In genomic region chr2:9281145-9281544, GRCh38 we compare ENCODE assay signal across 23 cellular contexts.
DNase-seq lines count a peak whose midpoint lies in the region; ATAC-seq and TF ChIP-seq lines count a peak whose summit lies in the region.
"Had no signal": no experiment of that assay in that cellular context is flagged by ENCODE, and none has a peak within 500 bp of the region (broad histone marks: within the 10 kb centered on the region; RNA-seq: fewer than 3 reads in every experiment).

No MANE protein-coding gene starts in this region.

- H3F3A ChIP-seq in GM23338 (replicated peaks; ENCODE audit: low read depth) = no peaks in the 10 kb centered on the region

- H3K27ac Mint-ChIP-seq in GM23338 (peak overlapping the region; percentile 24), WTC11 (peak overlapping the region; percentile 61), osteocyte (ENCODE audit: unreplicated experiment) (peak overlapping the region; percentile 23)
- H3K27ac Mint-ChIP-seq: CD8-positive, alpha-beta T cell had no signal

- peaks cover 68% of the 10 kb centered on the region for H4K20me1 ChIP-seq in BLaER1
- peaks cover 5% of the 10 kb centered on the region for H4K20me1 ChIP-seq in GM23338 (replicated peaks; ENCODE audit: insufficient read depth)

- H3K9me2 ChIP-seq in GM23338 (ENCODE audit: insufficient read depth) = no peaks in the 10 kb centered on the region

- H3K4me3 Mint-ChIP-seq in GM23338 = no peak overlapping the region
- H3K4me3 Mint-ChIP-seq in WTC11 = no peak overlapping the region
- no peak overlapping the region for H3K4me3 Mint-ChIP-seq in osteocyte (ENCODE audit: unreplicated experiment)
- H3K4me3 Mint-ChIP-seq: CD8-positive, alpha-beta T cell had no signal

- intact Hi-C loops in aorta (cut with DNase I) = no loop called here

- H3K9ac ChIP-seq in BLaER1 = peak overlapping the region; percentile 15; the same call in 1 of the 2 replicates

- H3K4me1 ChIP-seq in BLaER1 = peaks cover 79% of the 10 kb centered on the region
- peaks cover under 1% of the 10 kb centered on the region; the same call in 1 of the 2 replicates for H3K4me1 ChIP-seq in GM23338 (ENCODE audit: insufficient read depth)
- H3K4me1 ChIP-seq in aorta (ENCODE audit: control insufficient read depth in 1 of 2, insufficient read depth in 2 of 2, low read length in 2 of 2) = peaks cover 0 to 8% of the 10 kb centered on the region in 2 donors
- H3K4me1 ChIP-seq: Caco-2 had no signal

- DNase-seq in GM23338 (ENCODE audit: low spot score) (no peak), WTC11 (ENCODE audit: low spot score) (no peak), osteocyte (ENCODE audit: extremely low spot score, unreplicated experiment) (no peak), aorta (no peak)
- DNase-seq: AML-193; Caco-2; CD8-positive, alpha-beta T cell; HCEC 1CT; NCI-H1048; NCI-H1694 treated with DMSO at 0.1 percent for 48 hours; NCI-H2081 treated with DMSO at 0.1 percent for 48 hours; NCI-H446; NCI-H524 treated with DMSO at 0.1 percent for 48 hours; NCI-H82; Peyer's patch; SIG-M5 had no signal

- POLR2A ChIA-PET in WTC11 (lab: Charles Lee) = no interaction called here

- CTCF ChIA-PET in WTC11 (lab: Charles Lee) = interaction anchor here (1.3 kb wide), 1 partner anchor 141 kb away, joined by 4 read pairs; no protein-coding TSS in a partner anchor

- H3K36me3 ChIP-seq in BLaER1 (peaks cover 56% of the 10 kb centered on the region), GM23338 (ENCODE audit: insufficient read depth) (no peaks in the 10 kb centered on the region), aorta (ENCODE audit: control insufficient read depth in 1 of 2, insufficient read depth in 2 of 2, low read length in 1 of 2) (no peaks in the 10 kb centered on the region)
- H3K36me3 ChIP-seq: Peyer's patch had no signal

- H3K9me3 Mint-ChIP-seq in GM23338 (no peaks in the 10 kb centered on the region), WTC11 (no peaks in the 10 kb centered on the region), osteocyte (ENCODE audit: unreplicated experiment) (no peaks in the 10 kb centered on the region)
- H3K9me3 Mint-ChIP-seq: CD8-positive, alpha-beta T cell had no signal

- H3K27me3 ChIP-seq in BLaER1 (no peaks in the 10 kb centered on the region), GM23338 (ENCODE audit: insufficient read depth) (no peaks in the 10 kb centered on the region), aorta (ENCODE audit: control insufficient read depth in 1 of 2, insufficient read depth in 2 of 2, low read length in 1 of 2) (no peaks in the 10 kb centered on the region)
- H3K27me3 ChIP-seq: Peyer's patch had no signal

- H3K36me3 Mint-ChIP-seq in GM23338 (ENCODE audit: low read depth) (no peaks in the 10 kb centered on the region; the same call in 2 of the 3 replicates), WTC11 (no peaks in the 10 kb centered on the region), osteocyte (ENCODE audit: unreplicated experiment) (peaks cover 18% of the 10 kb centered on the region)
- H3K36me3 Mint-ChIP-seq: CD8-positive, alpha-beta T cell had no signal

- H3K4me3 ChIP-seq in BLaER1 (no peak overlapping the region), GM23338 (no peak overlapping the region), aorta (ENCODE audit: low read length in 2 of 2) (no peak overlapping the region)
- H3K4me3 ChIP-seq: A549, Peyer's patch, SK-N-MC had no signal

- H3K4me1 Mint-ChIP-seq in GM23338 = peaks cover 27% of the 10 kb centered on the region
- H3K4me1 Mint-ChIP-seq in WTC11 = peaks cover 12% of the 10 kb centered on the region
- H3K4me1 Mint-ChIP-seq in osteocyte (ENCODE audit: unreplicated experiment) = peaks cover 67% of the 10 kb centered on the region

- no peaks in the 10 kb centered on the region; the same call in 1 of the 2 replicates for H3K79me2 ChIP-seq in GM23338 (replicated peaks; ENCODE audit: insufficient read depth)

- H2AFZ ChIP-seq in GM23338 = no peak overlapping the region

- H3K27ac ChIP-seq in BLaER1 = no peak overlapping the region
- H3K27ac ChIP-seq in GM23338 (ENCODE audit: low read depth) = no peak overlapping the region; the same call in 1 of the 2 replicates
- H3K27ac ChIP-seq in aorta (ENCODE audit: low read depth in 1 of 2, low read length in 2 of 2) = no peak overlapping the region
- H3K27ac ChIP-seq: A549, C4-2B, HL-60, Peyer's patch, SK-N-MC had no signal

- H3K27me3 Mint-ChIP-seq in GM23338 (ENCODE audit: insufficient read depth, low read depth, poor library complexity) (peaks cover 8% of the 10 kb centered on the region), WTC11 (ENCODE audit: low read depth) (no peaks in the 10 kb centered on the region), osteocyte (ENCODE audit: unreplicated experiment) (no peaks in the 10 kb centered on the region)

- no peak for TF ChIP-seq CTCF in GM23338 (conservative IDR thresholded peaks at IDR 0.05; ENCODE audit: low read depth in 2 of 2)
- no peak for TF ChIP-seq CTCF in WTC11 (IDR thresholded peaks at IDR 0.05)
- TF ChIP-seq CTCF in osteocyte (IDR thresholded peaks at IDR 0.05) = no peak

- 48 to 49% methylated on average over 7 of the region's 7 CpGs for WGBS in aorta, 2 donors

- H3K9me3 ChIP-seq in BLaER1 (no peaks in the 10 kb centered on the region), aorta (ENCODE audit: control insufficient read depth, low read length) (no peaks in the 10 kb centered on the region)
- H3K9me3 ChIP-seq: A549, Caco-2, Peyer's patch had no signal

- ATAC-seq in GM23338 = no peak
- no peak for ATAC-seq in WTC11
- ATAC-seq in GM21515 (IDR thresholded peaks at IDR 0.05; ENCODE audit: unreplicated experiment) = no peak
- no peak for ATAC-seq in HG03095 (IDR thresholded peaks at IDR 0.05; ENCODE audit: unreplicated experiment)
- ATAC-seq in aorta (ENCODE audit: low FRiP score) = no peak
- ATAC-seq: A549; CD8-positive, alpha-beta T cell had no signal

- peak overlapping the region; percentile 37 for H3K4me2 ChIP-seq in BLaER1
- no peak overlapping the region for H3K4me2 ChIP-seq in GM23338
- H3K4me2 ChIP-seq: A549 had no signal

TF ChIP-seq in GM23338, 12 proteins besides CTCF, POLR2A, EP300 and RAD21 (continues in another document):
- TF ChIP-seq REST (IDR thresholded peaks at IDR 0.05; ENCODE audit: unreplicated experiment) = no peak

TF ChIP-seq in WTC11, 78 proteins besides CTCF, POLR2A, EP300 and RAD21 (continues in another document):
- TF ChIP-seq ZBTB21 (CRISPR knock-in tag; IDR thresholded peaks at IDR 0.05; ENCODE audit: borderline replicate concordance) = no peak
- TF ChIP-seq ZNF219 (CRISPR knock-in tag; IDR thresholded peaks at IDR 0.05; ENCODE audit: borderline replicate concordance) = no peak
- no peak for TF ChIP-seq CBFB (CRISPR knock-in tag; IDR thresholded peaks at IDR 0.05; ENCODE audit: low read depth)
- no peak for TF ChIP-seq ZNF532 (CRISPR knock-in tag; IDR thresholded peaks at IDR 0.05; ENCODE audit: borderline replicate concordance)
- no peak for TF ChIP-seq TEAD4 (CRISPR knock-in tag; IDR thresholded peaks at IDR 0.05)
- TF ChIP-seq TEAD1 (CRISPR knock-in tag; IDR thresholded peaks at IDR 0.05) = no peak
- TF ChIP-seq FOXP4 (CRISPR knock-in tag; IDR thresholded peaks at IDR 0.05) = no peak
- TF ChIP-seq CREM (CRISPR knock-in tag; IDR thresholded peaks at IDR 0.05) = no peak
- no peak for TF ChIP-seq SOX15 (CRISPR knock-in tag; IDR thresholded peaks at IDR 0.05)
- TF ChIP-seq ZNF138 (CRISPR knock-in tag; conservative IDR thresholded peaks at IDR 0.05) = no peak
- TF ChIP-seq ETV6 (CRISPR knock-in tag; IDR thresholded peaks at IDR 0.05) = no peak
